8 cellular contexts compared by ENCODE assay signal in the genomic region with DNA sequence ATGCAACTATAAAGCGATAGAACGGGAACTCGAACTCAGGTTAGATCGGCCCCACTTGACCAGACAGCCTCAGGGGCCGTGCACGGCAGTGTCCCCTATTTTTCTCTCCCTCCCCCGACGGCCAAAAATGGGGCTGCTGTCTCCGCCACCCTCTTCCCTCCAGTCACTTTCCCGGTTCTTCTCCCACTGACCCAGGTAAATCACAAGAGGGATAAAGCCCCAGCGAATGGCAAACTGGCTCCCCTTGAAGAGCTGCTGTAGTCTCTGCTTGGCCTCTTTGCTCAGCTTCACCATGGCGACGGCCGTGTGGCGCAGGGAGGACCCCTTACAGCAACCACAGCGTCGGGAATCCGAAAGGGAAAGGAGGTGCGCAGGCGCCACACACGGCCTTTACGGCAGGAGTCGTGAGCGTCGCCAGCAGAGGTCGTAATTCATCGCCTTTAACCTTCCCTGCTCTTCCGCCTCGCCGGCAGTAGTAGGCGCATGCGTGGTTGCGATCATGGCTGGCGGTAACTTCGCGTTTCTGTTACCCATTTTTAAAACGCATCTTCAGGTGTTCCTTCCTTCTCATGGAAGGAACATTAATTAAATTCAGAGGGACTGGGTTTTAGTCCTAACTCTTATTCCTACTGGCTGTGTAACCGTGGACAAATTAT. TPM values are rescaled to one million over a fixed set of nuclear protein-coding genes. Genes with fewer than 3 reads are reported as not detected.
DNase-seq lines count a peak whose midpoint lies in the region; ATAC-seq and TF ChIP-seq lines count a peak whose summit lies in the region.

A gene (minus strand): TSS at position 364 of the 656 bp plus-strand sequence. CDS start 70 bp downstream, at position 294.

- BruUV-seq in PC-3 (replicated peaks; lab: Mats Ljungman, UMichigan) = no TSS peak

- peak within 1 kb of the TSS; percentile 97 for H3K4me2 ChIP-seq in PC-3 (ENCODE audit: low read length)

- intact Hi-C loops in PC-3 (cut with micrococcal nuclease) = loop anchor here (1.0 to 5.0 kb wide), 5 partner anchors 32 to 360 kb away; a partner anchor contains a TSS
- intact Hi-C loops in mucosa of descending colon (cut with DNase I, micrococcal nuclease) = no loop called here

- H3K9me3 ChIP-seq in PC-3 (ENCODE audit: low read length) (no peaks in the 10 kb centered on the region), mucosa of descending colon (no peaks in the 10 kb centered on the region)

- POLR2A ChIA-PET in PC-3 (lab: Charles Lee; ENCODE audit: unreplicated experiment) = interaction anchor here (0.6 kb wide), 1 partner anchor 130 kb away, joined by 4 read pairs; no protein-coding TSS in a partner anchor

- CTCF ChIA-PET in PC-3 (lab: Charles Lee) = no interaction called here

- H3F3A ChIP-seq in PC-3 (ENCODE audit: low read length, unreplicated experiment) = no peaks in the 10 kb centered on the region

- H3K4me1 ChIP-seq in PC-3 (ENCODE audit: insufficient read depth, low read length) = peaks cover 31% of the 10 kb centered on the region
- peaks cover 2% of the 10 kb centered on the region for H3K4me1 ChIP-seq in mucosa of descending colon (ENCODE audit: low read depth)

- H3K4me3 ChIP-seq in PC-3 (ENCODE audit: low read length) (peak within 1 kb of the TSS; percentile 89), mucosa of descending colon (peak within 1 kb of the TSS; percentile 80)

- ATAC-seq in GM21576 (IDR thresholded peaks at IDR 0.05; ENCODE audit: unreplicated experiment) (peak; percentile 83), PC-3 (peak; percentile 78), mucosa of descending colon (peak; percentile 100)

- TF ChIP-seq EP300 in Ishikawa (IDR thresholded peaks at IDR 0.05; ENCODE audit: borderline replicate concordance) = no peak

- H3K9me2 ChIP-seq in PC-3 (replicated peaks; ENCODE audit: low read length) = 0 out of 2 replicates have a peak, but pooled peaks cover 4% of the 10 kb centered on the region

- peaks cover 5% of the 10 kb centered on the region; the same call in 1 of the 2 replicates for H4K20me1 ChIP-seq in PC-3 (ENCODE audit: low read length)

- H3K9ac ChIP-seq in PC-3 (ENCODE audit: low read length) = peak within 1 kb of the TSS; percentile 95

- H3K27me3 ChIP-seq in PC-3 (ENCODE audit: low read length) = no peaks in the 10 kb centered on the region

- H3K79me2 ChIP-seq in PC-3 (ENCODE audit: low read length) = peaks cover 47% of the 10 kb centered on the region

- peak; percentile 99 for DNase-seq in DMS153 treated with DMSO at 0.1 percent for 48 hours (lab: John Stamatoyannopoulos, UW; ENCODE audit: unreplicated experiment)
- DNase-seq in PC-3 = peak; percentile 96
- peak; percentile 81 for DNase-seq in activated T-cell treated with anti-CD3 and anti-CD28 coated beads for 48 hours (ENCODE audit: low read depth)
- DNase-seq in epithelial cell of prostate (ENCODE audit: low read depth, low spot score) = peak; percentile 78
- peak; percentile 89 to 94 (median 90) for DNase-seq in mucosa of descending colon
- peak; percentile 79 for DNase-seq in stimulated activated CD8-positive, alpha-beta memory T cell treated with anti-CD3 and anti-CD28 coated beads, Interleukin-4, amount 100 ng/mL, for 24 hours (ENCODE audit: low read depth)

- H2AFZ ChIP-seq in PC-3 (ENCODE audit: low read length) = peak within 1 kb of the TSS; percentile 92

- peaks cover 4% of the 10 kb centered on the region; the same call in 1 of the 2 replicates for H3K36me3 ChIP-seq in PC-3 (ENCODE audit: low read depth, low read length)
- H3K36me3 ChIP-seq in mucosa of descending colon (ENCODE audit: low read depth) = no peaks in the 10 kb centered on the region

- H3K27ac ChIP-seq in PC-3 (ENCODE audit: low read length) = peak within 1 kb of the TSS; percentile 42
- peak within 1 kb of the TSS; percentile 30 for H3K27ac ChIP-seq in epithelial cell of prostate

- TF ChIP-seq RAD21 in Ishikawa (IDR thresholded peaks at IDR 0.05; ENCODE audit: low read depth) = no peak

- TF ChIP-seq CTCF in PC-3 (conservative IDR thresholded peaks at IDR 0.05; ENCODE audit: low read depth, low read length) (no peak), mucosa of descending colon (IDR thresholded peaks at IDR 0.05) (no peak)

TF ChIP-seq in Ishikawa, 13 proteins besides CTCF, POLR2A, EP300 and RAD21:
- TF ChIP-seq TAF1 (IDR thresholded peaks at IDR 0.05; ENCODE audit: low read depth) (peak; percentile 99), YY1 (IDR thresholded peaks at IDR 0.05; ENCODE audit: low read depth) (peak; percentile 85), FOXM1 (IDR thresholded peaks at IDR 0.05; ENCODE audit: borderline replicate concordance, low read depth) (no peak), TEAD4 (IDR thresholded peaks at IDR 0.05) (peak; percentile 55), CREB1 (IDR thresholded peaks at IDR 0.05; ENCODE audit: low read depth) (0 out of 2 replicates have a peak, but pooled peaks have one; percentile 50)
- TF ChIP-seq, protein P1, sequence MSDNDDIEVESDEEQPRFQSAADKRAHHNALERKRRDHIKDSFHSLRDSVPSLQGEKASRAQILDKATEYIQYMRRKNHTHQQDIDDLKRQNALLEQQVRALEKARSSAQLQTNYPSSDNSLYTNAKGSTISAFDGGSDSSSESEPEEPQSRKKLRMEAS (IDR thresholded peaks at IDR 0.05) = peak; percentile 91
- TF ChIP-seq, protein P2, sequence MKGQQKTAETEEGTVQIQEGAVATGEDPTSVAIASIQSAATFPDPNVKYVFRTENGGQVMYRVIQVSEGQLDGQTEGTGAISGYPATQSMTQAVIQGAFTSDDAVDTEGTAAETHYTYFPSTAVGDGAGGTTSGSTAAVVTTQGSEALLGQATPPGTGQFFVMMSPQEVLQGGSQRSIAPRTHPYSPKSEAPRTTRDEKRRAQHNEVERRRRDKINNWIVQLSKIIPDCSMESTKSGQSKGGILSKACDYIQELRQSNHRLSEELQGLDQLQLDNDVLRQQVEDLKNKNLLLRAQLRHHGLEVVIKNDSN (IDR thresholded peaks at IDR 0.05) = no peak

RNA-seq across cellular contexts. Expression of the gene that starts here (rescaled TPM):
- total RNA-seq in PC-3 (2014; rRNA removed) (132 and 151 TPM in 2 replicates), mucosa of descending colon (100 to 1,000 TPM; 225 to 404 (median 287) TPM)

Comparison
In these comparisons a context has a peak if more than half of its experiments do, and no peak if none do; other contexts are left out.
1. Peak in every context shown above with its lines: DNase-seq, ATAC-seq, H3K4me3 ChIP-seq and H3K27ac ChIP-seq.